ENCODE assay signal across 8 cellular contexts in genomic region chr11:65416341-65417185, GRCh38. TPM values are rescaled to one million over a fixed set of nuclear protein-coding genes. Genes with fewer than 3 reads are reported as not detected.
DNase-seq lines count a peak whose midpoint lies in the region; ATAC-seq, FAIRE-seq and TF ChIP-seq lines count a peak whose summit lies in the region.

No MANE protein-coding gene starts in this region.

- DNase-seq in AG10803 (ENCODE audit: low read depth) (peak; percentile 74), KBM-7 (peak; percentile 94), SJCRH30 (peak; percentile 82 to 86), frontal cortex (ENCODE audit: low spot score in 2 of 2) (peak; percentile 84 to 91), omental fat pad (ENCODE audit: low spot score) (peak; percentile 91)
- peak; percentile 93 for DNase-seq in activated naive CD4-positive, alpha-beta T cell treated with Interleukin-2 at 50 U/mL for 16 hours

- H3K27me3 ChIP-seq in SJCRH30, result no peaks in the 10 kb centered on the region

- in situ Hi-C loops in KBM-7 (cut with MboI; ENCODE audit: low pct_unique_long_range_greater_than_20kb, low sequenced_read_pairs), result no loop called here

- no peak overlapping the region for H3K27ac ChIP-seq in SJCRH30
- H3K27ac ChIP-seq in temporal lobe (ENCODE audit: low read depth, low read length), result peak overlapping the region; percentile 100

- TF ChIP-seq CTCF in AG10803 (conservative IDR thresholded peaks at IDR 0.05; ENCODE audit: low read length) (peak; percentile 87), omental fat pad (IDR thresholded peaks at IDR 0.05) (peak in 2 of 3 donors; percentile 98)

- FAIRE-seq in frontal cortex (lab: Jason Lieb, UNC), result no peak

- H3K9me3 ChIP-seq in SJCRH30 (replicated peaks), result no peaks in the 10 kb centered on the region

- ATAC-seq in GM18868 (IDR thresholded peaks at IDR 0.05; ENCODE audit: unreplicated experiment) (peak; percentile 31), omental fat pad (ENCODE audit: low FRiP score) (peak; percentile 22)

- peaks cover 54% of the 10 kb centered on the region for H3K4me1 ChIP-seq in SJCRH30

- no peaks in the 10 kb centered on the region for H3K36me3 ChIP-seq in SJCRH30

- H3K4me3 ChIP-seq in AG10803 (ENCODE audit: low read length) (peak overlapping the region; percentile 56), SJCRH30 (no peak overlapping the region)

RNA-seq across cellular contexts. Expression of gene NEAT1, which starts 6.0 kb away (rescaled TPM):
- total RNA-seq in SJCRH30 (2014; rRNA removed; shearing (Covaris generic)), result 6.2 and 12.8 TPM in 2 replicates
- total RNA-seq in frontal cortex (1.6 TPM), omental fat pad (1,000 to 10,000 TPM in 1 of 4 donors, 100 to 1,000 TPM in 3; 447 to 1,169 (median 678) TPM), temporal lobe (8.4 TPM)

RNA-seq across cellular contexts. Expression of gene FRMD8, which starts 30.1 kb away (rescaled TPM):
- 21.0 and 22.2 TPM in 2 replicates for total RNA-seq in SJCRH30 (2014; rRNA removed; shearing (Covaris generic))
- total RNA-seq in frontal cortex (8.2 TPM), omental fat pad (10 to 100 TPM; 29.2 to 77.9 (median 58.9) TPM), temporal lobe (6.9 TPM)

RNA-seq across cellular contexts. Expression of gene SLC25A45, which starts 34.1 kb away (rescaled TPM):
- 1.1 and 1.3 TPM in 2 replicates for total RNA-seq in SJCRH30 (2014; rRNA removed; shearing (Covaris generic))
- total RNA-seq in frontal cortex (0.41 TPM), omental fat pad (1 to 10 TPM; 4.1 to 9.2 (median 6.0) TPM), temporal lobe (0.74 TPM)

Comparison
In these comparisons a context has a peak if more than half of its experiments do, and no peak if none do; other contexts are left out.
1. RNA of gene NEAT1, which starts 6.0 kb away (total RNA-seq): 447 to 1,169 TPM in omental fat pad; 6.2 to 12.8 TPM in SJCRH30, 8.4 TPM in temporal lobe (single experiment) and 1.6 TPM in frontal cortex (single experiment); every median in the first group is over 10 times any median in the second.
2. Peak in every context shown above with its lines, with median percentiles within 50 percentile points of each other: DNase-seq.